9 cellular contexts compared by ENCODE assay signal in the genomic region with DNA sequence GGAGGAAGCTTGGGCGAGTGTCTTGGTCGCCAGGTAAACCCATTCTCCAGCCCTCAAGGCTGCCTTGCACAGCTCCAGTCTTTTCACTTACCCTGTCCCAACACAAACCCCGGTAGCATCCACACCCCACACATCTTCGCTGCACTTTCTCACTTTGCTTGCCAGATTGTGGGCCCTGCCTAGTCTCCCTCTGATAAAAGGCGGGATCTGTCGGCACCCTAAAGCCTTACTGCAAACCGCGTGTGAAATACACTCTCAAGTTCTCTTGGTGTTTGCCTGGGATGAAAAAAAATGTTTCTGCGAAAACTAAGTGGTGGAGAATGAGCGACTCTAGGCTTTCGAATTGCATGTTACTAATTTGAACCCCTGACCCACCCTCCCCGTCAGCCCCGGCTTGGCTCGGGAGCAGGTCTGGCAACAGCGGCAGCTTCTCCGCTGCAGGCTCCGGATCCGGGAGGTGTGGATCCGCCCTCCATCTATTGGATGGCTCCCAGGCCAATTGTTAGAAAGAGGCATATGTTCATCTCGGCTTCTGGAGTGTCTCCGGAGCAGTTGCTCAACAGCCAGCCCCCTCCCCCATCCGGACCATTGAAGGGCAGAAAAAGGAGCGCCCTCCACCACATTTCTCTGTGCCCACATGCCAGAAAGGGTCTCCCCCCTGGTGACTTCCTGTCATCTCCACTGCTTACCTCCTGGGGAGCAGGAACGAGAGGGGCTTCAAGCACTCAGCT. TPM values are rescaled to one million over a fixed set of nuclear protein-coding genes. Genes with fewer than 3 reads are reported as not detected.
A peak's percentile ranks its signal among the peaks of the same experiment; 100 is the strongest.
DNase-seq lines count a peak whose midpoint lies in the region; ATAC-seq and FAIRE-seq lines count a peak whose summit lies in the region.
"Had no signal": no experiment of that assay in that cellular context is flagged by ENCODE, and none has a peak within 500 bp of the region (broad histone marks: within the 10 kb centered on the region; RNA-seq: fewer than 3 reads in every experiment).

No MANE protein-coding gene starts in this region.

- ATAC-seq in left ventricle myocardium superior: peak; percentile 85

- DNase-seq in ELF-1 (ENCODE audit: low read depth, low spot score) (peak; percentile 91), HTR-8/SVneo (ENCODE audit: insufficient read length, low spot score) (peak; percentile 87), OCI-M1 (lab: John Stamatoyannopoulos, UW) (peak; percentile 86), anterior cingulate cortex (lab: John Stamatoyannopoulos, UW) (peak in 50 of 58 donors; percentile 0 to 51 (median 18)), left ventricle myocardium superior (peak; percentile 63), pons (ENCODE audit: low spot score) (peak; percentile 19), NCI-H1930 (lab: John Stamatoyannopoulos, UW) (no peak), AML-193 (lab: John Stamatoyannopoulos, UW) (no peak)

- intact Hi-C loops in left ventricle myocardium superior (cut with micrococcal nuclease): no loop called here

- FAIRE-seq in HTR-8/SVneo (lab: Jason Lieb, UNC): peak; percentile 68
- FAIRE-seq: TTC549 had no signal

RNA-seq across cellular contexts. Expression of a gene that starts 3.0 kb away (rescaled TPM):
- not detected for total RNA-seq in left ventricle myocardium superior

RNA-seq across cellular contexts. Expression of a gene that starts 31.7 kb away (rescaled TPM):
- 380 TPM for total RNA-seq in left ventricle myocardium superior

Comparison
In these comparisons a context has a peak if more than half of its experiments do, and no peak if none do; other contexts are left out.
1. DNase-seq: peak in ELF-1 (single experiment), HTR-8/SVneo (single experiment), OCI-M1 (single experiment), anterior cingulate cortex (50 of 58), left ventricle myocardium superior (single experiment) and pons (single experiment); none in NCI-H1930 (0 of 2) and AML-193 (0 of 2).